ENCODE assay signal across 8 cellular contexts in genomic region chr6:30885999-30886896, GRCh38. TPM values are rescaled to one million over a fixed set of nuclear protein-coding genes. Genes with fewer than 3 reads are reported as not detected.
DNase-seq lines count a peak whose midpoint lies in the region; ATAC-seq, FAIRE-seq and TF ChIP-seq lines count a peak whose summit lies in the region.

No MANE protein-coding gene starts in this region.

- no peak overlapping the region for H2AFZ ChIP-seq in H9 (ENCODE audit: low read length)

- peak overlapping the region; percentile 95 to 99 (median 98) for H3K27ac Mint-ChIP-seq in H9

- H3K23me2 ChIP-seq in H9 (ENCODE audit: insufficient read length, low read depth, low read length, poor library complexity, severe bottlenecking) = peaks cover 32% of the 10 kb centered on the region

- no peak overlapping the region for H2BK15ac ChIP-seq in H9 (ENCODE audit: low read depth, low read length)

- H3K56ac ChIP-seq in H9 (ENCODE audit: insufficient read length, low read depth, low read length) = no peak overlapping the region

- no peak overlapping the region for H2BK120ac ChIP-seq in H9 (ENCODE audit: low read depth, low read length, poor library complexity, severe bottlenecking)

- peak; percentile 44 to 77 for TF ChIP-seq POLR2A in gastrocnemius medialis (IDR thresholded peaks at IDR 0.05)

- H4K5ac ChIP-seq in H9 (ENCODE audit: insufficient read length, low read depth, low read length) = no peak overlapping the region

- no CpG with 5 or more reads among the region's 18 CpGs for WGBS in H9 (ENCODE audit: extremely low coverage, insufficient read length, low lambda C conversion rate)

- H3K9me3 ChIP-seq in AG04450 (ENCODE audit: control insufficient read depth, insufficient read depth, low read length) = no peaks in the 10 kb centered on the region; the same call in 1 of the 2 replicates
- no peaks in the 10 kb centered on the region for H3K9me3 ChIP-seq in H9 (ENCODE audit: control insufficient read depth, low read depth, low read length)
- H3K9me3 ChIP-seq in gastrocnemius medialis = no peaks in the 10 kb centered on the region

- H3K23ac ChIP-seq in H9 (ENCODE audit: insufficient read length, low read depth, low read length) = no peak overlapping the region

- H3K4me1 ChIP-seq in H9 (ENCODE audit: insufficient read depth, low read length) (peaks cover 6% of the 10 kb centered on the region; the same call in 1 of the 2 replicates), gastrocnemius medialis (peaks cover 49 to 66% of the 10 kb centered on the region in 2 donors)

- H2BK20ac ChIP-seq in H9 (ENCODE audit: low read depth, low read length, poor library complexity, severe bottlenecking) = no peak overlapping the region

- in situ Hi-C loops in T47D (cut with HindIII; ENCODE audit: low pct_unique_long_range_greater_than_20kb, low sequenced_read_pairs) = no loop called here
- in situ Hi-C loops in gastrocnemius medialis (cut with MboI; ENCODE audit: low sequenced_read_pairs in 4 of 4) = loop anchor here in 1 of 4 donors (25.0 kb wide), 1 partner anchor 149 kb away; the partner anchor contains the start of genes FLOT1 and IER3

- no peak overlapping the region for H4K91ac ChIP-seq in H9 (ENCODE audit: insufficient read length, low read depth, low read length)

- DNase-seq in AG04450 (ENCODE audit: low read depth, low spot score) (peak; percentile 26), H9 (peak; percentile 95), RCC 7860 (ENCODE audit: low spot score) (peak; percentile 76), T47D (ENCODE audit: low read depth in 1 of 2, low spot score in 1 of 2) (peak; percentile 73 to 76), iPS-NIHi11 (ENCODE audit: low spot score) (peak; percentile 92), gastrocnemius medialis (peak; percentile 77 to 92)
- no peak for DNase-seq in effector CD4-positive, alpha-beta T cell

- H3K9ac ChIP-seq in H9 (ENCODE audit: extremely low read depth, insufficient read length, low read length) = peak overlapping the region; percentile 48

- no peaks in the 10 kb centered on the region for H4K20me1 ChIP-seq in H9 (ENCODE audit: control insufficient read depth, insufficient read depth, insufficient read length)

- H3K27ac ChIP-seq in AG04450 (ENCODE audit: low read depth, low read length) (peak overlapping the region; percentile 57), H9 (ENCODE audit: insufficient read length, low read depth, low read length) (peak overlapping the region; percentile 59), gastrocnemius medialis (peak overlapping the region; percentile 89 to 97 (median 94))

- H2BK5ac ChIP-seq in H9 (ENCODE audit: insufficient read length, low read length) = no peak overlapping the region

- H2AK5ac ChIP-seq in H9 (ENCODE audit: insufficient read length, low read length) = no peak overlapping the region

- H3K18ac ChIP-seq in H9 (ENCODE audit: insufficient read length, low read depth, low read length) = peak overlapping the region; percentile 80

- POLR2A ChIA-PET in AG04450 (lab: Yijun Ruan, JAX) = interaction anchor here (1.0 kb wide), 1 partner anchor 134 kb away, joined by 3 read pairs; no protein-coding TSS in a partner anchor

- peaks cover 0 to 25% of the 10 kb centered on the region in 2 donors for H3K36me3 ChIP-seq in gastrocnemius medialis

- no peak for FAIRE-seq in RCC 7860 (lab: Jason Lieb, UNC)

- peaks cover 68 to 69% of the 10 kb centered on the region in 2 experiments for H3K4me1 Mint-ChIP-seq in H9

- H3T11ph ChIP-seq in H9 (ENCODE audit: low read length) = no peak overlapping the region

- H3K79me2 ChIP-seq in H9 (ENCODE audit: insufficient read depth, low read length) = peaks cover 18% of the 10 kb centered on the region; the same call in 1 of the 2 replicates

- H3K4me3 ChIP-seq in AG04450 (ENCODE audit: low read depth, low read length) (peak overlapping the region; percentile 83), gastrocnemius medialis (peak overlapping the region; percentile 66 to 92 (median 78))

- CTCF ChIA-PET in AG04450 (lab: Charles Lee) = interaction anchor here (0.8 to 1.7 kb wide), 2 partner anchors 193 to 201 kb away, joined by 3 read pairs; no protein-coding TSS in a partner anchor

- no peak overlapping the region for H4K8ac ChIP-seq in H9 (replicated peaks; ENCODE audit: insufficient read length, low read depth, low read length)

- H3K27me3 ChIP-seq in AG04450 (ENCODE audit: control insufficient read depth, insufficient read depth, low read length) = no peaks in the 10 kb centered on the region
- no peaks in the 10 kb centered on the region for H3K27me3 ChIP-seq in H9 (ENCODE audit: insufficient read depth, low read length)
- no peaks in the 10 kb centered on the region for H3K27me3 ChIP-seq in gastrocnemius medialis

- H3K9me3 Mint-ChIP-seq in H9 = no peaks in the 10 kb centered on the region

- no peaks in the 10 kb centered on the region; the same call in 1 of the 2 replicates for H3K27me3 Mint-ChIP-seq in H9 (ENCODE audit: low read depth)

- H3K79me1 ChIP-seq in H9 (ENCODE audit: insufficient read depth, low read depth, low read length, poor library complexity, severe bottlenecking) = peaks cover 7% of the 10 kb centered on the region

- peak overlapping the region; percentile 72 to 90 for H3K4me3 Mint-ChIP-seq in H9

- H3K36me3 Mint-ChIP-seq in H9 (ENCODE audit: insufficient read depth in 1 of 3, low read depth in 3 of 3) = peaks cover 22 to 47% (median 36%) of the 10 kb centered on the region in 3 experiments

- H3K4ac ChIP-seq in H9 (ENCODE audit: low read depth, low read length) = no peak overlapping the region

- H2BK12ac ChIP-seq in H9 (ENCODE audit: insufficient read length, low read depth, low read length) = no peak overlapping the region

- intact Hi-C loops in gastrocnemius medialis (cut with DNase I; ENCODE audit: low total_unique reads) = loop anchor here (1.0 to 2.0 kb wide), 2 partner anchors 22 to 57 kb away; partner anchors contain the start of gene GTF2H4

- peak overlapping the region; percentile 44; the same call in 1 of the 2 replicates for H3K14ac ChIP-seq in H9 (ENCODE audit: insufficient read depth, low read length)

- ATAC-seq in gastrocnemius medialis (peak; percentile 52 to 57), HG02642 (IDR thresholded peaks at IDR 0.05; ENCODE audit: poor library complexity, unreplicated experiment) (no peak)

- TF ChIP-seq CTCF in AG04450 (IDR thresholded peaks at IDR 0.05; ENCODE audit: low read depth, low read length) = no peak
- no peak for TF ChIP-seq CTCF in H9 (conservative IDR thresholded peaks at IDR 0.05)
- TF ChIP-seq CTCF in gastrocnemius medialis (IDR thresholded peaks at IDR 0.05 in 4 of 5, conservative IDR thresholded peaks at IDR 0.05 in 1 of 5) = no peak

- H3K4me2 ChIP-seq in H9 (ENCODE audit: insufficient read depth, insufficient read length, low read length) = peak overlapping the region; percentile 42

RNA-seq across cellular contexts. Expression of gene DDR1, which starts 1.9 kb away (rescaled TPM):
- 9.9 and 13.3 TPM in 2 replicates for polyA plus RNA-seq in AG04450 (2011; rRNA removed)
- 22.2 and 23.1 TPM in 2 replicates for polyA minus RNA-seq in AG04450 (2011; rRNA and poly(A)+ RNA removed)
- 254 and 258 TPM in 2 replicates for total RNA-seq in H9 (2021)
- total RNA-seq in gastrocnemius medialis = 10 to 100 TPM; 20.0 to 62.2 (median 59.3) TPM

RNA-seq across cellular contexts. Expression of gene GTF2H4, which starts 21.8 kb away (rescaled TPM):
- polyA plus RNA-seq in AG04450 (2011; rRNA removed) = 31.9 and 33.0 TPM in 2 replicates
- polyA minus RNA-seq in AG04450 (2011; rRNA and poly(A)+ RNA removed) = 20.7 and 20.9 TPM in 2 replicates
- total RNA-seq in H9 (2021) (58.2 and 60.8 TPM in 2 replicates), gastrocnemius medialis (10 to 100 TPM in 1 of 4 donors, 1 to 10 TPM in 3; 5.7 to 20.7 (median 7.5) TPM)

RNA-seq across cellular contexts. Expression of gene VARS2, which starts 27.8 kb away (rescaled TPM):
- polyA plus RNA-seq in AG04450 (2011; rRNA removed) = 10.3 and 12.2 TPM in 2 replicates
- polyA minus RNA-seq in AG04450 (2011; rRNA and poly(A)+ RNA removed) = 19.5 and 20.0 TPM in 2 replicates
- 61.9 and 68.2 TPM in 2 replicates for total RNA-seq in H9 (2021)
- total RNA-seq in gastrocnemius medialis = 10 to 100 TPM; 16.0 to 38.5 (median 19.3) TPM

RNA-seq across cellular contexts. Expression of gene SFTA2, which starts 45.7 kb away (rescaled TPM):
- not detected in 2 replicates for polyA plus RNA-seq in AG04450 (2011; rRNA removed)
- polyA minus RNA-seq in AG04450 (2011; rRNA and poly(A)+ RNA removed) = not detected in 2 replicates
- not detected in 2 replicates for total RNA-seq in H9 (2021)
- not detected for total RNA-seq in gastrocnemius medialis

RNA-seq across cellular contexts. Expression of gene MUCL3, which starts 54.5 kb away (rescaled TPM):
- not detected in 2 replicates for polyA plus RNA-seq in AG04450 (2011; rRNA removed)
- polyA minus RNA-seq in AG04450 (2011; rRNA and poly(A)+ RNA removed) = not detected in 2 replicates
- 0.15 and 0.20 TPM in 2 replicates for total RNA-seq in H9 (2021)
- total RNA-seq in gastrocnemius medialis = not detected
